22 cellular contexts compared by ENCODE assay signal in the genomic region with DNA sequence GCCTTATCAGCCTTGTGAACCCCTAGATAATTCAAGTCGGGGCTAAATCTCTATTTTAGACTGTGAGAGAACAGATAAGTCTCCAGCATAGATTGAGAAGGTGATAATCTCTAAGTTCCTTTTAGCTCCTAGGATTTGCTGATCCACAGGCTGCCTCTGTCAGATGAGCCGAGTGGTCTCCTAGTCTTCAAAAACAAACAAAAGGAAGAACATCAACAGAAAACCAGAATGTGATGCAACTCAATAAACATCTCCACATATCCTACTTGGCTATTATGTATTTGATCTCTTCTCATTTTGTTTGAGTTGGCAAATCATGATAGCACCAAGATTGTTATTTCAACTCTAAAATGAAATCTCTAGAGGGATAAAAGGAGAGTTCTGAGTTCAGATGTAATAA.
DNase-seq lines count a peak whose midpoint lies in the region; ATAC-seq, FAIRE-seq and TF ChIP-seq lines count a peak whose summit lies in the region.
"Had no signal": no experiment of that assay in that cellular context is flagged by ENCODE, and none has a peak within 500 bp of the region (broad histone marks: within the 10 kb centered on the region; RNA-seq: fewer than 3 reads in every experiment).

No MANE protein-coding gene starts in this region.

- TF ChIP-seq EP300 in ovary (IDR thresholded peaks at IDR 0.05): no peak

- peak; percentile 61 for FAIRE-seq in D721Med (lab: Jason Lieb, UNC)
- FAIRE-seq: GM19239, H54, HepG2 had no signal

- no TSS peak for BruUV-seq in A673 (replicated peaks; lab: Mats Ljungman, UMichigan)

- DNase-seq in D721Med (ENCODE audit: insufficient read length, low spot score) (peak; percentile 8), LHCN-M2 (ENCODE audit: low read depth) (peak; percentile 61), fibroblast of mammary gland (ENCODE audit: low read depth) (peak; percentile 1), pons (ENCODE audit: low spot score) (peak; percentile 29), A673 (ENCODE audit: low spot score) (no peak), ovary (no peak), Right ventricle myocardium superior (no peak)
- no peak for DNase-seq in activated CD4-positive, alpha-beta T cell treated with anti-CD3 and anti-CD28 coated beads for 1 hour
- DNase-seq: DMS153, HFFc6, MG63, NCI-H1092, NCI-H146, NCI-H226, NCI-H69, PC-9 had no signal

- H3K4me3 ChIP-seq in fibroblast of mammary gland (ENCODE audit: control insufficient read depth, low read depth, low read length): no peak overlapping the region
- no peak overlapping the region for H3K4me3 ChIP-seq in A673 (ENCODE audit: low read depth, low read length, poor library complexity, severe bottlenecking)
- H3K4me3 ChIP-seq in ovary: no peak overlapping the region
- H3K4me3 ChIP-seq: BLaER1 treated with 17β-estradiol and CSF1 and Interleukin-3, amounts not matched to agents 10 nM and 100 nM; MG63; PC-9; SJSA1 had no signal

- TF ChIP-seq CTCF in D721Med (IDR thresholded peaks at IDR 0.05; ENCODE audit: insufficient read depth, missing control alignments): no peak
- TF ChIP-seq CTCF in fibroblast of mammary gland (conservative IDR thresholded peaks at IDR 0.05; ENCODE audit: control insufficient read depth, insufficient read depth, low read depth, low read length): no peak
- no peak for TF ChIP-seq CTCF in A673 (conservative IDR thresholded peaks at IDR 0.05; ENCODE audit: low read depth, low read length)
- TF ChIP-seq CTCF in ovary (IDR thresholded peaks at IDR 0.05): no peak

- H3K9me3 ChIP-seq in A673 (ENCODE audit: low read depth, low read length, poor library complexity, severe bottlenecking) (no peaks in the 10 kb centered on the region), ovary (no peaks in the 10 kb centered on the region)
- H3K9me3 ChIP-seq: MG63, SJSA1 had no signal

- H3K4me1 ChIP-seq in A673 (ENCODE audit: insufficient read depth, low read length, poor library complexity, severe bottlenecking) (no peaks in the 10 kb centered on the region), ovary (ENCODE audit: insufficient read depth) (no peaks in the 10 kb centered on the region)

- WGBS in ovary, 3 donors: 48 to 62% (median 49%) methylated on average over 2 of the region's 2 CpGs

- POLR2A ChIA-PET in A673 (lab: Charles Lee; ENCODE audit: low non-redundant PET): no interaction called here

- CTCF ChIA-PET in A673 (lab: Charles Lee): no interaction called here

- ATAC-seq in Right ventricle myocardium superior (ENCODE audit: poor library complexity): no peak
- ATAC-seq: HepG2 had no signal

- intact Hi-C loops in A673 (cut with micrococcal nuclease; ENCODE audit: unreplicated experiment): no loop called here
- intact Hi-C loops in ovary (cut with DNase I): no loop called here
- intact Hi-C loops in Right ventricle myocardium superior (cut with DNase I): no loop called here

- no peak for TF ChIP-seq POLR2A in ovary (IDR thresholded peaks at IDR 0.05)

- H3K36me3 ChIP-seq in A673 (ENCODE audit: insufficient read depth, low read length, poor library complexity, severe bottlenecking) (no peaks in the 10 kb centered on the region), ovary (no peaks in the 10 kb centered on the region)
- H3K36me3 ChIP-seq: BLaER1 treated with 17β-estradiol and CSF1 and Interleukin-3, amounts not matched to agents 10 nM and 100 nM; MG63; SJSA1 had no signal

- H3K27me3 ChIP-seq in A673 (replicated peaks; ENCODE audit: insufficient read depth, low read depth, low read length, poor library complexity) (no peaks in the 10 kb centered on the region), ovary (no peaks in the 10 kb centered on the region)
- H3K27me3 ChIP-seq: BLaER1 treated with 17β-estradiol and CSF1 and Interleukin-3, amounts not matched to agents 10 nM and 100 nM; MG63; SJSA1 had no signal

- no peak overlapping the region for H3K27ac ChIP-seq in A673 (ENCODE audit: low read depth, low read length, poor library complexity, severe bottlenecking)
- no peak overlapping the region for H3K27ac ChIP-seq in ovary
- H3K27ac ChIP-seq: BLaER1 treated with 17β-estradiol and CSF1 and Interleukin-3, amounts not matched to agents 10 nM and 100 nM; KMS-11; PC-9; SJSA1 had no signal

Comparison
In these comparisons a context has a peak if more than half of its experiments do, and no peak if none do; other contexts are left out.
1. DNase-seq: peak in D721Med (single experiment), LHCN-M2 (single experiment), fibroblast of mammary gland (single experiment) and pons (single experiment); none in A673 (single experiment), ovary (0 of 5), activated CD4-positive, alpha-beta T cell treated with anti-CD3 and anti-CD28 coated beads for 1 hour (single experiment) and Right ventricle myocardium superior (single experiment).